Comparison of ENCODE assay signal across 11 cellular contexts in the genomic region with DNA sequence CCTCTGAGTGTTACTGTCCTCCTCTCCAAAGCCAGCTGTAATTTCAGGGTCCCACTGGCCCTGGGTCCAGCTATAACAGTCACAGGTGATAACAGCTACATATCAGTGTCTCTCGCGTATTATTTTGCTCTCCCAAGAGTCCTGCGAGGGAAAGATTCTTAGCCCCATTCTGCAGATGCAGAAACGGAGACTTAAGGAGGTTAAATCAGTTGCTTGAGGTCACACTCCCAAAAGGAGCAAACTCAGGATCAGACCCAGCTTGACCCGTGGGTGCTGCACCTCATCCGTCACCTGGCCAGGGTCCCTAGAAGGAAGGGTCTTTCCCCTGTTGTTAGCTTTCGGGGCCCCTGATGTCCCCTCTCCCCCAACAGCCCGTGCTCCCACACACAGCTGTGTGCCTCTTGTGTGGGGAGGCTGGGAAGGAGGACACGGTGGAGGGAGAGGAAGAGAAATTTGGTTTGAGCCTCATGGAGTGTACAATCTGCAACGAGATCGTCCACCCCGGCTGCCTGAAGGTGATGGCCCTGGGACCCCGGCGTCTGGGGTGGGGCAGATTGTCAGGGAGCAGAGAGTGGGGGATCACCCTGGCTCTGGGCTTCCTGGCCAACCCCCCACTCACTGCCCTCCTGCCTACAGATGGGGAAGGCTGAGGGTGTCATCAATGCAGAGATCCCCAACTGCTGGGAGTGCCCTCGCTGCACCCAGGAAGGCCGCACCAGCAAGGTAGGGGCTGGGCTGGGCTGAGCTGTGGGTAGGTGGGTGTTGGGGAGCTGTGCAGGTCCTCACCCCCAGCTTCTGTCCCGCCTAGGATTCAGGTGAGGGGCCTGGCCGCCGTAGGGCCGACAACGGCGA. TPM values are rescaled to one million over a fixed set of nuclear protein-coding genes. Genes with fewer than 3 reads are reported as not detected.
A peak's percentile ranks its signal among the peaks of the same experiment; 100 is the strongest.
DNase-seq lines count a peak whose midpoint lies in the region; ATAC-seq and TF ChIP-seq lines count a peak whose summit lies in the region.
"Had no signal": no experiment of that assay in that cellular context is flagged by ENCODE, and none has a peak within 500 bp of the region (broad histone marks: within the 10 kb centered on the region; RNA-seq: fewer than 3 reads in every experiment).

No MANE protein-coding gene starts in this region.

- peaks cover 4% of the 10 kb centered on the region; the same call in 1 of the 2 replicates for H4K20me1 ChIP-seq in IMR-90 (ENCODE audit: insufficient read depth, low read length)

- no peaks in the 10 kb centered on the region for H3K9me3 Mint-ChIP-seq in central memory CD8-positive, alpha-beta T cell
- no peaks in the 10 kb centered on the region for H3K9me3 Mint-ChIP-seq in immature natural killer cell
- H3K9me3 Mint-ChIP-seq: stimulated activated naive CD8-positive, alpha-beta T cell treated with anti-CD3 and anti-CD28 coated beads, Interleukin-15, Interleukin-2, amounts not matched to agents 100 ng/mL and 50 ng/mL, for 24 hours had no signal

- H3K79me1 ChIP-seq in IMR-90 (ENCODE audit: low read depth in 1 of 2, low read length in 2 of 2), result peaks cover 0 to 41% of the 10 kb centered on the region in 2 experiments; a peak in 2 of 4 replicates
- peaks cover 12% of the 10 kb centered on the region for H3K79me1 ChIP-seq in trophoblast cell (ENCODE audit: low read length)

- no peak overlapping the region for H3K4me3 Mint-ChIP-seq in central memory CD8-positive, alpha-beta T cell
- H3K4me3 Mint-ChIP-seq in immature natural killer cell, result peak overlapping the region in 1 of 5 donors; percentile 47
- H3K4me3 Mint-ChIP-seq: activated CD4-positive, alpha-beta T cell treated with anti-CD3 and anti-CD28 coated beads for 36 hours; stimulated activated naive CD8-positive, alpha-beta T cell treated with anti-CD3 and anti-CD28 coated beads, Interleukin-15, Interleukin-2, amounts not matched to agents 100 ng/mL and 50 ng/mL, for 24 hours had no signal

- no peak for TF ChIP-seq POLR2A in IMR-90 (IDR thresholded peaks at IDR 0.05; ENCODE audit: low read depth, low read length)

- H3K4ac ChIP-seq in IMR-90 (ENCODE audit: low read depth, low read length) (no peak overlapping the region), trophoblast cell (ENCODE audit: low read depth, low read length) (no peak overlapping the region)

- H3K4me2 ChIP-seq in IMR-90 (ENCODE audit: low read depth, low read length) (no peak overlapping the region), trophoblast cell (ENCODE audit: low read length) (no peak overlapping the region)

- H3K79me2 ChIP-seq in trophoblast cell (ENCODE audit: control insufficient read depth, insufficient read depth, low read length, poor library complexity), result peaks cover 6% of the 10 kb centered on the region

- no peak overlapping the region for H3K4me3 ChIP-seq in IMR-90 (ENCODE audit: insufficient read depth, low read depth, low read length)
- H3K4me3 ChIP-seq in trophoblast cell (ENCODE audit: low read depth, low read length), result no peak overlapping the region
- H3K4me3 ChIP-seq: HAP-1, ovary had no signal

- H3K56ac ChIP-seq in IMR-90 (ENCODE audit: extremely low read depth, insufficient read depth, low read length), result no peak overlapping the region

- CTCF ChIA-PET in IMR-90 (lab: Yijun Ruan, JAX), result no interaction called here

- H3K14ac ChIP-seq in IMR-90 (replicated peaks; ENCODE audit: low read depth, low read length) (no peak overlapping the region), trophoblast cell (ENCODE audit: low read length) (no peak overlapping the region)

- H3K4me1 ChIP-seq in IMR-90 (ENCODE audit: control insufficient read depth, insufficient read depth, low read length) (peaks cover 2% of the 10 kb centered on the region; the same call in 1 of the 2 replicates), trophoblast cell (ENCODE audit: control insufficient read depth in 1 of 2, insufficient read depth in 2 of 2, low read length in 2 of 2) (peaks cover 4 to 5% of the 10 kb centered on the region in 2 experiments)
- H3K4me1 ChIP-seq: HAP-1 had no signal

- no peak for ATAC-seq in IMR-90 (ENCODE audit: low read depth)
- no peak for ATAC-seq in central memory CD8-positive, alpha-beta T cell (replicated peaks; ENCODE audit: extremely low read depth, poor library complexity, severe bottlenecking)
- ATAC-seq: left colon had no signal

- no peak overlapping the region for H2BK12ac ChIP-seq in trophoblast cell (ENCODE audit: low read length)

- H3K9me1 ChIP-seq in IMR-90 (ENCODE audit: insufficient read depth, low read length), result no peaks in the 10 kb centered on the region

- no peaks in the 10 kb centered on the region for H3K9me3 ChIP-seq in IMR-90 (ENCODE audit: control insufficient read depth, insufficient read depth, low read length)
- no peaks in the 10 kb centered on the region for H3K9me3 ChIP-seq in trophoblast cell (ENCODE audit: insufficient read depth, low read depth, low read length)
- H3K9me3 ChIP-seq: HAP-1, ovary had no signal

- TF ChIP-seq CTCF in IMR-90 (conservative IDR thresholded peaks at IDR 0.05; ENCODE audit: low read depth, low read length), result no peak

- H3K23ac ChIP-seq in IMR-90 (ENCODE audit: low read depth, low read length), result no peak overlapping the region
- H3K23ac ChIP-seq in trophoblast cell (ENCODE audit: low read length), result no peak overlapping the region

- H4K12ac ChIP-seq in trophoblast cell (ENCODE audit: low read depth, low read length), result peak overlapping the region; percentile 82

- peak overlapping the region; percentile 51 for H2AK9ac ChIP-seq in IMR-90 (replicated peaks; ENCODE audit: low read depth, low read length, poor library complexity)

- H3K9ac ChIP-seq in IMR-90 (ENCODE audit: low read depth, low read length) (no peak overlapping the region), trophoblast cell (ENCODE audit: low read length) (no peak overlapping the region)

- H2BK120ac ChIP-seq in IMR-90 (ENCODE audit: low read depth, low read length), result no peak overlapping the region
- H2BK120ac ChIP-seq in trophoblast cell (ENCODE audit: insufficient read depth, low read length, poor library complexity), result no peak overlapping the region

- dilution Hi-C loops in IMR-90 (cut with HindIII; ENCODE audit: low sequenced_read_pairs, unreplicated experiment), result no loop called here

- no peak overlapping the region for H4K8ac ChIP-seq in IMR-90 (ENCODE audit: low read depth in 2 of 2, low read length in 2 of 2)
- no peak overlapping the region for H4K8ac ChIP-seq in trophoblast cell (ENCODE audit: low read depth, low read length)

- DNase-seq in IMR-90 (no peak), trophoblast cell (no peak), NCI-H510A (lab: John Stamatoyannopoulos, UW) (no peak), NCI-H524 (lab: John Stamatoyannopoulos, UW) (no peak), immature natural killer cell (no peak)
- DNase-seq in central memory CD8-positive, alpha-beta T cell (ENCODE audit: low spot score in 2 of 2), result no peak

- H4K91ac ChIP-seq in IMR-90 (ENCODE audit: insufficient read depth, low read depth, low read length) (no peak overlapping the region), trophoblast cell (ENCODE audit: low read depth, low read length) (no peak overlapping the region)

- H3K27me3 Mint-ChIP-seq in central memory CD8-positive, alpha-beta T cell, result no peaks in the 10 kb centered on the region
- H3K27me3 Mint-ChIP-seq in immature natural killer cell (ENCODE audit: low read depth in 3 of 3), result peaks cover 0 to 3% (median 0%) of the 10 kb centered on the region in 3 donors
- H3K27me3 Mint-ChIP-seq: activated CD4-positive, alpha-beta T cell treated with anti-CD3 and anti-CD28 coated beads for 36 hours; stimulated activated naive CD8-positive, alpha-beta T cell treated with anti-CD3 and anti-CD28 coated beads, Interleukin-15, Interleukin-2, amounts not matched to agents 100 ng/mL and 50 ng/mL, for 24 hours had no signal

- no peak overlapping the region for H4K5ac ChIP-seq in IMR-90 (ENCODE audit: low read depth, low read length)

- no TSS peak for BruUV-seq in IMR-90 (replicated peaks; lab: Mats Ljungman, UMichigan)

- H3K36me3 ChIP-seq in IMR-90 (ENCODE audit: control insufficient read depth, insufficient read depth, low read length) (peaks cover 35% of the 10 kb centered on the region), trophoblast cell (ENCODE audit: control insufficient read depth in 1 of 2, insufficient read depth in 2 of 2, low read length in 2 of 2) (peaks cover 50 to 60% of the 10 kb centered on the region in 2 experiments)
- H3K36me3 ChIP-seq: ovary had no signal

- POLR2A ChIA-PET in IMR-90 (lab: Charles Lee; ENCODE audit: unreplicated experiment), result no interaction called here

- H3K18ac ChIP-seq in IMR-90 (ENCODE audit: low read depth, low read length), result no peak overlapping the region
- H3K18ac ChIP-seq in trophoblast cell (ENCODE audit: low read length), result peak overlapping the region; percentile 15

- intact Hi-C loops in IMR-90 (cut with micrococcal nuclease), result no loop called here

- H2BK5ac ChIP-seq in IMR-90 (ENCODE audit: low read depth, low read length, poor library complexity, severe bottlenecking) (no peak overlapping the region), trophoblast cell (ENCODE audit: low read depth, low read length, poor library complexity) (no peak overlapping the region)

- no peak overlapping the region for H3K27ac ChIP-seq in IMR-90 (ENCODE audit: insufficient read depth, low read length)
- H3K27ac ChIP-seq in trophoblast cell (ENCODE audit: low read depth, low read length), result no peak overlapping the region
- H3K27ac ChIP-seq: ovary had no signal

- in situ Hi-C loops in IMR-90 (cut with MboI; ENCODE audit: low sequenced_read_pairs), result no loop called here

- no peak overlapping the region for H2AK5ac ChIP-seq in IMR-90 (ENCODE audit: low read depth, low read length)
- no peak overlapping the region for H2AK5ac ChIP-seq in trophoblast cell (ENCODE audit: low read length)

- WGBS in IMR-90 (ENCODE audit: extremely low coverage in 2 of 2, insufficient read length in 1 of 2), 2 experiments, result 95% methylated on average over 4 of the region's 22 CpGs; no CpG with 5 or more reads in 1 of the 2 experiments
- WGBS in trophoblast cell (ENCODE audit: extremely low coverage, insufficient coverage, insufficient read length), result no CpG with 5 or more reads among the region's 22 CpGs

- no peaks in the 10 kb centered on the region for H3K27me3 ChIP-seq in IMR-90 (ENCODE audit: control insufficient read depth, insufficient read depth, low read length)
- no peaks in the 10 kb centered on the region for H3K27me3 ChIP-seq in trophoblast cell (ENCODE audit: insufficient read depth, low read length)
- H3K27me3 ChIP-seq: ovary had no signal

- peaks cover 9% of the 10 kb centered on the region for H3K36me3 Mint-ChIP-seq in central memory CD8-positive, alpha-beta T cell (ENCODE audit: insufficient read depth)
- H3K36me3 Mint-ChIP-seq in immature natural killer cell, result peaks cover 0 to 5% (median 2%) of the 10 kb centered on the region in 3 donors

- H2AFZ ChIP-seq in IMR-90 (replicated peaks; ENCODE audit: low read length, poor library complexity) (no peak overlapping the region), trophoblast cell (ENCODE audit: insufficient read depth, low read length, poor library complexity) (no peak overlapping the region)

- no peak for TF ChIP-seq RAD21 in IMR-90 (IDR thresholded peaks at IDR 0.05; ENCODE audit: low read length)

- H3K27ac Mint-ChIP-seq in central memory CD8-positive, alpha-beta T cell (ENCODE audit: low read depth), result peak overlapping the region; percentile 25
- no peak overlapping the region for H3K27ac Mint-ChIP-seq in immature natural killer cell
- H3K27ac Mint-ChIP-seq: stimulated activated naive CD8-positive, alpha-beta T cell treated with anti-CD3 and anti-CD28 coated beads, Interleukin-15, Interleukin-2, amounts not matched to agents 100 ng/mL and 50 ng/mL, for 24 hours had no signal

- peaks cover 21% of the 10 kb centered on the region for H3K4me1 Mint-ChIP-seq in central memory CD8-positive, alpha-beta T cell
- H3K4me1 Mint-ChIP-seq in immature natural killer cell, result peaks cover 11 to 15% of the 10 kb centered on the region in 2 donors

- no peak overlapping the region for H2BK15ac ChIP-seq in IMR-90 (ENCODE audit: low read depth, low read length)

- H2BK20ac ChIP-seq in IMR-90 (ENCODE audit: low read depth, low read length), result no peak overlapping the region

RNA-seq across cellular contexts. Expression of gene FBXL19, which starts 3.8 kb away (rescaled TPM):
- 5.0 and 5.8 TPM in 2 replicates for total RNA-seq in IMR-90 (2012; rRNA removed)
- polyA plus RNA-seq in IMR-90 (2012; rRNA removed) (13.8 and 19.6 TPM in 2 replicates), immature natural killer cell (1 to 10 TPM in 1 of 3 donors, under 1 TPM in 2; 0.18 to 1.1 (median 0.22) TPM)
- 14.1 and 16.6 TPM in 2 replicates for polyA plus RNA-seq in IMR-90 (2012; cell fraction: cytosol; rRNA removed)
- polyA plus RNA-seq in IMR-90 (2012; cell fraction: nucleus; rRNA removed; ENCODE audit: low replicate concordance), result 29.8 and 57.4 TPM in 2 replicates
- 36.4 and 36.8 TPM in 2 replicates for polyA plus RNA-seq in trophoblast cell (2013)

RNA-seq across cellular contexts. Expression of gene ORAI3, which starts 21.7 kb away (rescaled TPM):
- total RNA-seq in IMR-90 (2012; rRNA removed), result 6.8 and 6.9 TPM in 2 replicates
- 16.9 TPM in 2 replicates for polyA plus RNA-seq in IMR-90 (2012; rRNA removed)
- 16.1 and 29.4 TPM in 2 replicates for polyA plus RNA-seq in IMR-90 (2012; cell fraction: cytosol; rRNA removed)
- polyA plus RNA-seq in IMR-90 (2012; cell fraction: nucleus; rRNA removed; ENCODE audit: low replicate concordance), result 12.4 and 15.2 TPM in 2 replicates
- polyA plus RNA-seq in trophoblast cell (2013), result 14.3 and 15.9 TPM in 2 replicates
- polyA plus RNA-seq in immature natural killer cell, result 10 to 100 TPM; 31.4 to 50.0 (median 40.3) TPM

RNA-seq across cellular contexts. Expression of gene SETD1A, which starts 30.4 kb away (rescaled TPM):
- 0.54 and 0.56 TPM in 2 replicates for total RNA-seq in IMR-90 (2012; rRNA removed)
- polyA plus RNA-seq in IMR-90 (2012; rRNA removed) (5.8 and 6.5 TPM in 2 replicates), immature natural killer cell (1 to 10 TPM in 2 of 3 donors, not detected in 1; 1.8 to 2.4 TPM)
- polyA plus RNA-seq in IMR-90 (2012; cell fraction: cytosol; rRNA removed), result 3.3 and 4.8 TPM in 2 replicates
- 16.4 and 29.7 TPM in 2 replicates for polyA plus RNA-seq in IMR-90 (2012; cell fraction: nucleus; rRNA removed; ENCODE audit: low replicate concordance)
- 14.9 and 15.0 TPM in 2 replicates for polyA plus RNA-seq in trophoblast cell (2013)

RNA-seq across cellular contexts. Expression of gene CTF1, which starts 30.7 kb away (rescaled TPM):
- 0.18 and 0.56 TPM in 2 replicates for total RNA-seq in IMR-90 (2012; rRNA removed)
- polyA plus RNA-seq in IMR-90 (2012; rRNA removed) (12.9 and 13.8 TPM in 2 replicates), immature natural killer cell (not detected)
- 12.9 and 21.8 TPM in 2 replicates for polyA plus RNA-seq in IMR-90 (2012; cell fraction: cytosol; rRNA removed)
- 10.8 and 14.0 TPM in 2 replicates for polyA plus RNA-seq in IMR-90 (2012; cell fraction: nucleus; rRNA removed; ENCODE audit: low replicate concordance)
- polyA plus RNA-seq in trophoblast cell (2013), result 6.0 and 6.4 TPM in 2 replicates

RNA-seq across cellular contexts. Expression of gene BCL7C, which starts 33.3 kb away (rescaled TPM):
- total RNA-seq in IMR-90 (2012; rRNA removed), result 32.3 and 38.6 TPM in 2 replicates
- polyA plus RNA-seq in IMR-90 (2012; rRNA removed) (34.9 and 54.4 TPM in 2 replicates), immature natural killer cell (10 to 100 TPM; 44.5 to 80.0 (median 60.7) TPM)
- polyA plus RNA-seq in IMR-90 (2012; cell fraction: cytosol; rRNA removed), result 31.1 and 41.3 TPM in 2 replicates
- polyA plus RNA-seq in IMR-90 (2012; cell fraction: nucleus; rRNA removed; ENCODE audit: low replicate concordance), result 14.9 and 16.0 TPM in 2 replicates
- polyA plus RNA-seq in trophoblast cell (2013), result 28.8 TPM in 2 replicates

Comparison
In these comparisons a context has a peak if more than half of its experiments do, and no peak if none do; other contexts are left out.
1. RNA of gene FBXL19, which starts 3.8 kb away (polyA plus RNA-seq): 13.8 to 57.4 TPM in IMR-90; 0.18 to 1.1 TPM in immature natural killer cell; every median in the first group is over 4 times any median in the second.